In genomic region chr9:38024036-38024681, GRCh38 we compare ENCODE assay signal across 9 cellular contexts. TPM values are rescaled to one million over a fixed set of nuclear protein-coding genes. Genes with fewer than 3 reads are reported as not detected.
DNase-seq lines count a peak whose midpoint lies in the region; ATAC-seq and TF ChIP-seq lines count a peak whose summit lies in the region.
"Had no signal": no experiment of that assay in that cellular context is flagged by ENCODE, and none has a peak within 500 bp of the region (broad histone marks: within the 10 kb centered on the region; RNA-seq: fewer than 3 reads in every experiment).

No MANE protein-coding gene starts in this region.

- no peaks in the 10 kb centered on the region for H3K27me3 ChIP-seq in PC-3 (ENCODE audit: low read length)

- no peaks in the 10 kb centered on the region for H3K27me3 Mint-ChIP-seq in progenitor cell of endocrine pancreas
- H3K27me3 Mint-ChIP-seq: natural killer cell treated with Interleukin-12 subunit alpha and Interleukin-12 subunit beta and Interleukin-15 and Interleukin-18, amount 100 ng/mL, for 72 hours had no signal

- no peak overlapping the region for H3K4me3 ChIP-seq in PC-3 (ENCODE audit: low read length)
- H3K4me3 ChIP-seq in fibroblast of the aortic adventitia (ENCODE audit: low read depth, low read length) = no peak overlapping the region

- intact Hi-C loops in PC-3 (cut with micrococcal nuclease) = no loop called here

- DNase-seq in ELF-1 (ENCODE audit: low read depth, low spot score) (peak; percentile 94), PC-3 (no peak), fibroblast of the aortic adventitia (ENCODE audit: low read depth) (peak; percentile 75), progenitor cell of endocrine pancreas (ENCODE audit: low spot score, unreplicated experiment) (no peak), NK-92 (lab: John Stamatoyannopoulos, UW; ENCODE audit: unreplicated experiment) (no peak)
- no peak for DNase-seq in activated CD4-positive, CD25-positive, alpha-beta regulatory T cell treated with anti-CD3 and anti-CD28 coated beads, Interleukin-2, amount 50 U/mL, for 72 hours

- BruUV-seq in PC-3 (replicated peaks; lab: Mats Ljungman, UMichigan) = no TSS peak

- H2AFZ ChIP-seq in PC-3 (ENCODE audit: low read length) = no peak overlapping the region

- H3F3A ChIP-seq in PC-3 (ENCODE audit: low read length, unreplicated experiment) = peaks cover 10% of the 10 kb centered on the region

- peak overlapping the region; percentile 79 for H3K27ac Mint-ChIP-seq in progenitor cell of endocrine pancreas

- peaks cover 11% of the 10 kb centered on the region; the same call in 1 of the 2 replicates for H3K36me3 ChIP-seq in PC-3 (ENCODE audit: low read depth, low read length)

- H3K4me1 Mint-ChIP-seq in progenitor cell of endocrine pancreas (ENCODE audit: low read depth) = peaks cover 36% of the 10 kb centered on the region

- H3K4me1 ChIP-seq in PC-3 (ENCODE audit: insufficient read depth, low read length) = peaks cover 92% of the 10 kb centered on the region

- peaks cover 7% of the 10 kb centered on the region; the same call in 1 of the 2 replicates for H4K20me1 ChIP-seq in PC-3 (ENCODE audit: low read length)

- H3K9me2 ChIP-seq in PC-3 (replicated peaks; ENCODE audit: low read length) = no peaks in the 10 kb centered on the region

- TF ChIP-seq CTCF in PC-3 (conservative IDR thresholded peaks at IDR 0.05; ENCODE audit: low read depth, low read length) (no peak), fibroblast of the aortic adventitia (IDR thresholded peaks at IDR 0.05; ENCODE audit: insufficient read depth, low read length) (no peak), progenitor cell of endocrine pancreas (IDR thresholded peaks at IDR 0.05; ENCODE audit: unreplicated experiment) (no peak)

- no peak overlapping the region; the same call in 1 of the 2 replicates for H3K9ac ChIP-seq in PC-3 (ENCODE audit: low read length)

- no peak overlapping the region for H3K4me3 Mint-ChIP-seq in progenitor cell of endocrine pancreas (ENCODE audit: low read depth)
- H3K4me3 Mint-ChIP-seq: natural killer cell treated with Interleukin-12 subunit alpha and Interleukin-12 subunit beta and Interleukin-15 and Interleukin-18, amount 100 ng/mL, for 72 hours had no signal

- peak overlapping the region; percentile 98 for H3K27ac ChIP-seq in PC-3 (ENCODE audit: low read length)

- H3K9me3 Mint-ChIP-seq in progenitor cell of endocrine pancreas (ENCODE audit: low read depth) = no peaks in the 10 kb centered on the region
- H3K9me3 Mint-ChIP-seq: natural killer cell treated with Interleukin-12 subunit alpha and Interleukin-12 subunit beta and Interleukin-15 and Interleukin-18, amount 100 ng/mL, for 72 hours had no signal

- no peaks in the 10 kb centered on the region for H3K36me3 Mint-ChIP-seq in progenitor cell of endocrine pancreas (ENCODE audit: insufficient read depth)
- H3K36me3 Mint-ChIP-seq: natural killer cell treated with Interleukin-12 subunit alpha and Interleukin-12 subunit beta and Interleukin-15 and Interleukin-18, amount 100 ng/mL, for 72 hours had no signal

- peaks cover 98% of the 10 kb centered on the region for H3K79me2 ChIP-seq in PC-3 (ENCODE audit: low read length)

- POLR2A ChIA-PET in PC-3 (lab: Charles Lee; ENCODE audit: unreplicated experiment) = no interaction called here

- H3K9me3 ChIP-seq in PC-3 (ENCODE audit: low read length) = no peaks in the 10 kb centered on the region

- CTCF ChIA-PET in PC-3 (lab: Charles Lee) = no interaction called here

- peak overlapping the region; percentile 74 for H3K4me2 ChIP-seq in PC-3 (ENCODE audit: low read length)

- ATAC-seq in PC-3 (no peak), HG02759 (IDR thresholded peaks at IDR 0.05; ENCODE audit: unreplicated experiment) (no peak), HG03565 (IDR thresholded peaks at IDR 0.05; ENCODE audit: unreplicated experiment) (no peak)

RNA-seq across cellular contexts. Expression of gene SHB, which starts 44.9 kb away (rescaled TPM):
- total RNA-seq in PC-3 (2014; rRNA removed) (56.4 and 77.1 TPM in 2 replicates), fibroblast of the aortic adventitia (ENCODE audit: low replicate concordance) (4.5 and 26.5 TPM in 2 replicates), progenitor cell of endocrine pancreas (22.5 and 23.9 TPM in 2 replicates)

Comparison
In these comparisons a context has a peak if more than half of its experiments do, and no peak if none do; other contexts are left out.
1. DNase-seq: peak in ELF-1 (single experiment) and fibroblast of the aortic adventitia (single experiment); none in PC-3 (single experiment), progenitor cell of endocrine pancreas (single experiment), activated CD4-positive, CD25-positive, alpha-beta regulatory T cell treated with anti-CD3 and anti-CD28 coated beads, Interleukin-2, amount 50 U/mL, for 72 hours (single experiment) and NK-92 (single experiment).